Comparison of ENCODE assay signal across 1 cellular context in genomic region chr7:23539494-23539907, GRCh38.
TF ChIP-seq lines count a peak whose summit lies in the region.

No MANE protein-coding gene starts in this region.

TF ChIP-seq in HepG2, 621 proteins besides CTCF, POLR2A, EP300 and RAD21:
- TF ChIP-seq PLSCR1 (CRISPR knock-in tag; IDR thresholded peaks at IDR 0.05; ENCODE audit: borderline replicate concordance) (no peak), ZMAT5 (CRISPR knock-in tag; IDR thresholded peaks at IDR 0.05; ENCODE audit: borderline replicate concordance, low read depth) (no peak), KAT7 (CRISPR knock-in tag; IDR thresholded peaks at IDR 0.05; ENCODE audit: borderline replicate concordance) (no peak), ZSCAN25 (CRISPR knock-in tag; IDR thresholded peaks at IDR 0.05) (no peak), ZXDC (CRISPR knock-in tag; IDR thresholded peaks at IDR 0.05) (no peak), MLX (CRISPR knock-in tag; IDR thresholded peaks at IDR 0.05) (no peak), HMG20B (CRISPR knock-in tag; conservative IDR thresholded peaks at IDR 0.05) (no peak), ELF3 (CRISPR knock-in tag; IDR thresholded peaks at IDR 0.05) (no peak), MTERF4 (CRISPR knock-in tag; IDR thresholded peaks at IDR 0.05) (no peak), JARID2 (CRISPR knock-in tag; IDR thresholded peaks at IDR 0.05; ENCODE audit: insufficient replicate concordance) (no peak), CC2D1A (CRISPR knock-in tag; IDR thresholded peaks at IDR 0.05) (no peak), ZNF496 (CRISPR knock-in tag; IDR thresholded peaks at IDR 0.05; ENCODE audit: insufficient replicate concordance) (no peak)
